In genomic region chr3:29697989-29698388, GRCh38 we compare ENCODE assay signal across 21 cellular contexts.
DNase-seq lines count a peak whose midpoint lies in the region; ATAC-seq, FAIRE-seq and TF ChIP-seq lines count a peak whose summit lies in the region.
"Had no signal": no experiment of that assay in that cellular context is flagged by ENCODE, and none has a peak within 500 bp of the region (broad histone marks: within the 10 kb centered on the region; RNA-seq: fewer than 3 reads in every experiment).

No MANE protein-coding gene starts in this region.

- H3K27ac ChIP-seq in GM23248 (peak overlapping the region; percentile 98), astrocyte (ENCODE audit: low read depth, low read length) (peak overlapping the region; percentile 29)

- peaks cover 53% of the 10 kb centered on the region for H3F3A ChIP-seq in GM23248 (ENCODE audit: insufficient read depth)

- no peak overlapping the region for H3K4me3 ChIP-seq in GM23248
- no peak overlapping the region for H3K4me3 ChIP-seq in astrocyte (ENCODE audit: insufficient read depth, low read depth, low read length)
- H3K4me3 ChIP-seq: heart right ventricle had no signal

- ATAC-seq in stimulated activated effector memory CD8-positive, alpha-beta T cell treated with anti-CD3 and anti-CD28 coated beads, Interleukin-12 subunit alpha, Interleukin-12 subunit beta, amount 100 ng/mL, for 72 hours: no peak
- no peak for ATAC-seq in GM18858 (IDR thresholded peaks at IDR 0.05; ENCODE audit: unreplicated experiment)
- ATAC-seq: CD8-positive, alpha-beta T cell; esophagus mucosa; heart right ventricle had no signal

- H3K79me2 ChIP-seq in GM23248 (ENCODE audit: insufficient read depth) (0 out of 2 replicates have a peak, but pooled peaks cover 16% of the 10 kb centered on the region), astrocyte (ENCODE audit: insufficient read depth, low read length) (no peaks in the 10 kb centered on the region)

- H3K9me2 ChIP-seq in GM23248 (ENCODE audit: insufficient read depth): no peaks in the 10 kb centered on the region

- no peaks in the 10 kb centered on the region for H3K27me3 ChIP-seq in GM23248 (replicated peaks; ENCODE audit: insufficient read depth)
- H3K27me3 ChIP-seq in astrocyte (ENCODE audit: insufficient read depth, low read length): no peaks in the 10 kb centered on the region
- H3K27me3 ChIP-seq: heart right ventricle had no signal

- peaks cover 62% of the 10 kb centered on the region for H3K4me1 ChIP-seq in GM23248 (ENCODE audit: insufficient read depth)
- H3K4me1 ChIP-seq in astrocyte (ENCODE audit: insufficient read depth, low read length): peaks cover 42% of the 10 kb centered on the region

- H3K9me3 ChIP-seq in GM23248 (ENCODE audit: low read depth): no peaks in the 10 kb centered on the region
- H3K9me3 ChIP-seq in astrocyte (ENCODE audit: insufficient read depth, low read depth, low read length): no peaks in the 10 kb centered on the region

- no peak for FAIRE-seq in astrocyte (lab: Jason Lieb, UNC)
- FAIRE-seq in urothelium cell line (lab: Jason Lieb, UNC): no peak

- peak overlapping the region; percentile 85 for H3K27ac Mint-ChIP-seq in astrocyte (ENCODE audit: unreplicated experiment)
- H3K27ac Mint-ChIP-seq in stimulated activated effector memory CD8-positive, alpha-beta T cell treated with anti-CD3 and anti-CD28 coated beads, Interleukin-12 subunit alpha, Interleukin-12 subunit beta, amount 100 ng/mL, for 72 hours: no peak overlapping the region
- H3K27ac Mint-ChIP-seq: CD8-positive, alpha-beta T cell; IgD-negative memory B cell; nephron; T-helper 2 cell treated with Interferon-gamma antibody and Interleukin-4, amounts not matched to agents 5 μg/mL and 100 μg/mL, for 36 hours had no signal

- 95 to 96% methylated on average over 2 of the region's 2 CpGs for WGBS in GM23248 (ENCODE audit: low coverage in 1 of 2, low lambda C conversion rate in 2 of 2, missing lambda C conversion rate in 2 of 2), 2 experiments

- H3K27me3 Mint-ChIP-seq in astrocyte (ENCODE audit: low read depth, unreplicated experiment): no peaks in the 10 kb centered on the region
- H3K27me3 Mint-ChIP-seq: IgD-negative memory B cell had no signal

- peak overlapping the region; percentile 50 for H3K4me3 Mint-ChIP-seq in astrocyte (ENCODE audit: unreplicated experiment)
- H3K4me3 Mint-ChIP-seq in stimulated activated effector memory CD8-positive, alpha-beta T cell treated with anti-CD3 and anti-CD28 coated beads, Interleukin-12 subunit alpha, Interleukin-12 subunit beta, amount 100 ng/mL, for 72 hours: no peak overlapping the region
- H3K4me3 Mint-ChIP-seq: CD8-positive, alpha-beta T cell; IgD-negative memory B cell; nephron; T-helper 2 cell treated with Interferon-gamma antibody and Interleukin-4, amounts not matched to agents 5 μg/mL and 100 μg/mL, for 36 hours had no signal

- H3K4me2 ChIP-seq in GM23248 (ENCODE audit: unreplicated experiment): peak overlapping the region; percentile 45
- peak overlapping the region; percentile 38 for H3K4me2 ChIP-seq in astrocyte (ENCODE audit: low read length)

- peaks cover 13% of the 10 kb centered on the region for H3K36me3 ChIP-seq in GM23248 (ENCODE audit: low read depth)
- H3K36me3 ChIP-seq in astrocyte (ENCODE audit: insufficient read depth, low read length): no peaks in the 10 kb centered on the region

- peak overlapping the region; percentile 21 for H3K9ac ChIP-seq in GM23248
- no peak overlapping the region for H3K9ac ChIP-seq in astrocyte (ENCODE audit: low read length)

- H3K4me1 Mint-ChIP-seq in astrocyte (ENCODE audit: low read depth, unreplicated experiment): peaks cover 48% of the 10 kb centered on the region
- H3K4me1 Mint-ChIP-seq in stimulated activated effector memory CD8-positive, alpha-beta T cell treated with anti-CD3 and anti-CD28 coated beads, Interleukin-12 subunit alpha, Interleukin-12 subunit beta, amount 100 ng/mL, for 72 hours: no peaks in the 10 kb centered on the region
- H3K4me1 Mint-ChIP-seq: IgD-negative memory B cell had no signal

- in situ Hi-C loops in GM23248 (cut with MboI): no loop called here

- H3K9me3 Mint-ChIP-seq in astrocyte (ENCODE audit: unreplicated experiment): peaks cover 9% of the 10 kb centered on the region
- peaks cover 10% of the 10 kb centered on the region for H3K9me3 Mint-ChIP-seq in stimulated activated effector memory CD8-positive, alpha-beta T cell treated with anti-CD3 and anti-CD28 coated beads, Interleukin-12 subunit alpha, Interleukin-12 subunit beta, amount 100 ng/mL, for 72 hours

- no peak for TF ChIP-seq CTCF in astrocyte (IDR thresholded peaks at IDR 0.05; ENCODE audit: insufficient read depth, low read depth, low read length)

- H2AFZ ChIP-seq in GM23248 (no peak overlapping the region), astrocyte (ENCODE audit: low read depth, low read length) (no peak overlapping the region)

- H4K20me1 ChIP-seq in GM23248 (ENCODE audit: insufficient read depth) (no peaks in the 10 kb centered on the region), astrocyte (ENCODE audit: insufficient read depth, low read length) (no peaks in the 10 kb centered on the region)

- peaks cover 16% of the 10 kb centered on the region for H3K36me3 Mint-ChIP-seq in astrocyte (ENCODE audit: low read depth, unreplicated experiment)
- H3K36me3 Mint-ChIP-seq in stimulated activated effector memory CD8-positive, alpha-beta T cell treated with anti-CD3 and anti-CD28 coated beads, Interleukin-12 subunit alpha, Interleukin-12 subunit beta, amount 100 ng/mL, for 72 hours: no peaks in the 10 kb centered on the region
- H3K36me3 Mint-ChIP-seq: CD8-positive, alpha-beta T cell; IgD-negative memory B cell had no signal

- DNase-seq in A172 (ENCODE audit: low spot score) (peak; percentile 35), GM23248 (peak; percentile 80), astrocyte (ENCODE audit: low read depth) (peak; percentile 68), iris pigment epithelial cell (ENCODE audit: low read depth) (peak; percentile 60), NCI-H1105 (lab: John Stamatoyannopoulos, UW) (no peak), urothelium cell line (ENCODE audit: low spot score) (no peak)
- no peak for DNase-seq in stimulated activated effector memory CD8-positive, alpha-beta T cell treated with anti-CD3 and anti-CD28 coated beads, Interleukin-12 subunit alpha, Interleukin-12 subunit beta, amount 100 ng/mL, for 72 hours (ENCODE audit: low spot score in 2 of 2)
- DNase-seq: CD8-positive, alpha-beta T cell; central memory CD4-positive, alpha-beta T cell; DND-41; effector CD4-positive, alpha-beta T cell; heart right ventricle; islet precursor cell; MV-4-11; NCI-H2107; NCI-H524 had no signal

Comparison
In these comparisons a context has a peak if more than half of its experiments do, and no peak if none do; other contexts are left out.
1. DNase-seq: peak in A172 (single experiment), GM23248 (single experiment), astrocyte (single experiment) and iris pigment epithelial cell (single experiment); none in NCI-H1105 (single experiment), stimulated activated effector memory CD8-positive, alpha-beta T cell treated with anti-CD3 and anti-CD28 coated beads, Interleukin-12 subunit alpha, Interleukin-12 subunit beta, amount 100 ng/mL, for 72 hours (0 of 2) and urothelium cell line (single experiment).